Comparison of ENCODE assay signal across 1 cellular context in the genomic region with DNA sequence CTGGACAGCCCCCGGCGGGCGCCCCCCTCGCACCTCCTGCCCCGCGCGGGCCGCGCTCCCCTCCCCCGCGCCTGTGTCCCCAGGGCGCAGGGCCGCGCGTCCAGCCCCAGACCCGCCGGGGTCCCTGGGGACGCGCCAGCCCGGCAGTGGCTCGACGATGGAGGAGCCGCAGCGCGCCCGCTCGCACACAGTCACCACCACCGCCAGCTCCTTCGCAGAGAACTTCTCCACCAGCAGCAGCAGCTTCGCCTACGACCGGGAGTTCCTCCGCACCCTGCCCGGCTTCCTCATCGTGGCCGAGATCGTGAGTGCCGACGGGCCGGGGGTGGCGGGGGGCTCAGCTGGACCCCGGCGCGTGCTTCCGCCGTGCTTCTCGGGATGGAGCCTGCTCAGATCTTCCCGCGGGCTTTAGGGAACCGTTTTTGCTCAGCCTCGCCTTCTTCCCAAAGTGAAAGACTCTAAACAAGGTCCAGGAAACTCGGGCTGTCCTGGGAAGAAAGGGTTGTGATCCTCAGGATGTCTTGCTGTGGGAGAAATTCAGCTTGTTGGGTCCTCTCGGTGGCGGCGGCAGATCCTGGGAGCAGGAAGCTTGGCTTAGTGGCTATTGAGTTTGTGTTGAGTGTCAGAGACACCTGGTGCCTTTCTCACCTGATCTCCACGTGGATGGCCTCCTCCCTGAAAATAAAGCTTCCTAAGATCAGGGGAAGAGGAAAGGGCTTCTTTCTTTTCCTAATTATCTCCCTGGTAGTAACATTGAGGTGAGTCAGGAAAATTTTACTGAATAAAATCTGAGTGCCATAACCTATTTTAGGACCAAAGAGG.
TF ChIP-seq lines count a peak whose summit lies in the region.

No MANE protein-coding gene starts in this region.

TF ChIP-seq in H1, 55 proteins besides CTCF, POLR2A, EP300 and RAD21 (continued from another document):
- TF ChIP-seq HDAC6 (IDR thresholded peaks at IDR 0.05; ENCODE audit: low read depth, low read length): no peak
- no peak for TF ChIP-seq SP2 (IDR thresholded peaks at IDR 0.05; ENCODE audit: low read length)
- peak; percentile 35 for TF ChIP-seq CTBP2 (IDR thresholded peaks at IDR 0.05; ENCODE audit: borderline replicate concordance, insufficient read depth, insufficient read length, low read length)
- no peak for TF ChIP-seq JUND (IDR thresholded peaks at IDR 0.05; ENCODE audit: low read length)
- TF ChIP-seq RFX5 (IDR thresholded peaks at IDR 0.05; ENCODE audit: borderline replicate concordance, low read depth, low read length): no peak
- TF ChIP-seq, protein P1, sequence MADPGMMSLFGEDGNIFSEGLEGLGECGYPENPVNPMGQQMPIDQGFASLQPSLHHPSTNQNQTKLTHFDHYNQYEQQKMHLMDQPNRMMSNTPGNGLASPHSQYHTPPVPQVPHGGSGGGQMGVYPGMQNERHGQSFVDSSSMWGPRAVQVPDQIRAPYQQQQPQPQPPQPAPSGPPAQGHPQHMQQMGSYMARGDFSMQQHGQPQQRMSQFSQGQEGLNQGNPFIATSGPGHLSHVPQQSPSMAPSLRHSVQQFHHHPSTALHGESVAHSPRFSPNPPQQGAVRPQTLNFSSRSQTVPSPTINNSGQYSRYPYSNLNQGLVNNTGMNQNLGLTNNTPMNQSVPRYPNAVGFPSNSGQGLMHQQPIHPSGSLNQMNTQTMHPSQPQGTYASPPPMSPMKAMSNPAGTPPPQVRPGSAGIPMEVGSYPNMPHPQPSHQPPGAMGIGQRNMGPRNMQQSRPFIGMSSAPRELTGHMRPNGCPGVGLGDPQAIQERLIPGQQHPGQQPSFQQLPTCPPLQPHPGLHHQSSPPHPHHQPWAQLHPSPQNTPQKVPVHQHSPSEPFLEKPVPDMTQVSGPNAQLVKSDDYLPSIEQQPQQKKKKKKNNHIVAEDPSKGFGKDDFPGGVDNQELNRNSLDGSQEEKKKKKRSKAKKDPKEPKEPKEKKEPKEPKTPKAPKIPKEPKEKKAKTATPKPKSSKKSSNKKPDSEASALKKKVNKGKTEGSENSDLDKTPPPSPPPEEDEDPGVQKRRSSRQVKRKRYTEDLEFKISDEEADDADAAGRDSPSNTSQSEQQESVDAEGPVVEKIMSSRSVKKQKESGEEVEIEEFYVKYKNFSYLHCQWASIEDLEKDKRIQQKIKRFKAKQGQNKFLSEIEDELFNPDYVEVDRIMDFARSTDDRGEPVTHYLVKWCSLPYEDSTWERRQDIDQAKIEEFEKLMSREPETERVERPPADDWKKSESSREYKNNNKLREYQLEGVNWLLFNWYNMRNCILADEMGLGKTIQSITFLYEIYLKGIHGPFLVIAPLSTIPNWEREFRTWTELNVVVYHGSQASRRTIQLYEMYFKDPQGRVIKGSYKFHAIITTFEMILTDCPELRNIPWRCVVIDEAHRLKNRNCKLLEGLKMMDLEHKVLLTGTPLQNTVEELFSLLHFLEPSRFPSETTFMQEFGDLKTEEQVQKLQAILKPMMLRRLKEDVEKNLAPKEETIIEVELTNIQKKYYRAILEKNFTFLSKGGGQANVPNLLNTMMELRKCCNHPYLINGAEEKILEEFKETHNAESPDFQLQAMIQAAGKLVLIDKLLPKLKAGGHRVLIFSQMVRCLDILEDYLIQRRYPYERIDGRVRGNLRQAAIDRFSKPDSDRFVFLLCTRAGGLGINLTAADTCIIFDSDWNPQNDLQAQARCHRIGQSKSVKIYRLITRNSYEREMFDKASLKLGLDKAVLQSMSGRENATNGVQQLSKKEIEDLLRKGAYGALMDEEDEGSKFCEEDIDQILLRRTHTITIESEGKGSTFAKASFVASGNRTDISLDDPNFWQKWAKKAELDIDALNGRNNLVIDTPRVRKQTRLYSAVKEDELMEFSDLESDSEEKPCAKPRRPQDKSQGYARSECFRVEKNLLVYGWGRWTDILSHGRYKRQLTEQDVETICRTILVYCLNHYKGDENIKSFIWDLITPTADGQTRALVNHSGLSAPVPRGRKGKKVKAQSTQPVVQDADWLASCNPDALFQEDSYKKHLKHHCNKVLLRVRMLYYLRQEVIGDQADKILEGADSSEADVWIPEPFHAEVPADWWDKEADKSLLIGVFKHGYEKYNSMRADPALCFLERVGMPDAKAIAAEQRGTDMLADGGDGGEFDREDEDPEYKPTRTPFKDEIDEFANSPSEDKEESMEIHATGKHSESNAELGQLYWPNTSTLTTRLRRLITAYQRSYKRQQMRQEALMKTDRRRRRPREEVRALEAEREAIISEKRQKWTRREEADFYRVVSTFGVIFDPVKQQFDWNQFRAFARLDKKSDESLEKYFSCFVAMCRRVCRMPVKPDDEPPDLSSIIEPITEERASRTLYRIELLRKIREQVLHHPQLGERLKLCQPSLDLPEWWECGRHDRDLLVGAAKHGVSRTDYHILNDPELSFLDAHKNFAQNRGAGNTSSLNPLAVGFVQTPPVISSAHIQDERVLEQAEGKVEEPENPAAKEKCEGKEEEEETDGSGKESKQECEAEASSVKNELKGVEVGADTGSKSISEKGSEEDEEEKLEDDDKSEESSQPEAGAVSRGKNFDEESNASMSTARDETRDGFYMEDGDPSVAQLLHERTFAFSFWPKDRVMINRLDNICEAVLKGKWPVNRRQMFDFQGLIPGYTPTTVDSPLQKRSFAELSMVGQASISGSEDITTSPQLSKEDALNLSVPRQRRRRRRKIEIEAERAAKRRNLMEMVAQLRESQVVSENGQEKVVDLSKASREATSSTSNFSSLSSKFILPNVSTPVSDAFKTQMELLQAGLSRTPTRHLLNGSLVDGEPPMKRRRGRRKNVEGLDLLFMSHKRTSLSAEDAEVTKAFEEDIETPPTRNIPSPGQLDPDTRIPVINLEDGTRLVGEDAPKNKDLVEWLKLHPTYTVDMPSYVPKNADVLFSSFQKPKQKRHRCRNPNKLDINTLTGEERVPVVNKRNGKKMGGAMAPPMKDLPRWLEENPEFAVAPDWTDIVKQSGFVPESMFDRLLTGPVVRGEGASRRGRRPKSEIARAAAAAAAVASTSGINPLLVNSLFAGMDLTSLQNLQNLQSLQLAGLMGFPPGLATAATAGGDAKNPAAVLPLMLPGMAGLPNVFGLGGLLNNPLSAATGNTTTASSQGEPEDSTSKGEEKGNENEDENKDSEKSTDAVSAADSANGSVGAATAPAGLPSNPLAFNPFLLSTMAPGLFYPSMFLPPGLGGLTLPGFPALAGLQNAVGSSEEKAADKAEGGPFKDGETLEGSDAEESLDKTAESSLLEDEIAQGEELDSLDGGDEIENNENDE (IDR thresholded peaks at IDR 0.05; ENCODE audit: insufficient replicate concordance, low read length): no peak
- TF ChIP-seq, protein P2, sequence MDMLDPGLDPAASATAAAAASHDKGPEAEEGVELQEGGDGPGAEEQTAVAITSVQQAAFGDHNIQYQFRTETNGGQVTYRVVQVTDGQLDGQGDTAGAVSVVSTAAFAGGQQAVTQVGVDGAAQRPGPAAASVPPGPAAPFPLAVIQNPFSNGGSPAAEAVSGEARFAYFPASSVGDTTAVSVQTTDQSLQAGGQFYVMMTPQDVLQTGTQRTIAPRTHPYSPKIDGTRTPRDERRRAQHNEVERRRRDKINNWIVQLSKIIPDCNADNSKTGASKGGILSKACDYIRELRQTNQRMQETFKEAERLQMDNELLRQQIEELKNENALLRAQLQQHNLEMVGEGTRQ (IDR thresholded peaks at IDR 0.05; ENCODE audit: low read length): no peak
- no peak for TF ChIP-seq ZNF274 (IDR thresholded peaks at IDR 0.05; ENCODE audit: borderline replicate concordance, extremely low read depth, low read length)
- no peak; a peak in 1 of 4 replicates for TF ChIP-seq SIN3A (conservative IDR thresholded peaks at IDR 0.05 in 1 of 2, IDR thresholded peaks at IDR 0.05 in 1 of 2; ENCODE audit: low read depth in 1 of 2, low read length in 2 of 2)
- TF ChIP-seq SP1 (IDR thresholded peaks at IDR 0.05; ENCODE audit: low read depth, low read length): no peak
- no peak for TF ChIP-seq CHD1 (IDR thresholded peaks at IDR 0.05; ENCODE audit: low read depth, low read length)
- TF ChIP-seq ASH2L (IDR thresholded peaks at IDR 0.05; ENCODE audit: low read length): peak; percentile 75
- TF ChIP-seq TAF7 (optimal IDR thresholded peaks at IDR 0.05; ENCODE audit: borderline replicate concordance, low read depth, low read length): no peak
- TF ChIP-seq SIRT6 (IDR thresholded peaks at IDR 0.05; ENCODE audit: low read length): no peak
- TF ChIP-seq, protein P3, sequence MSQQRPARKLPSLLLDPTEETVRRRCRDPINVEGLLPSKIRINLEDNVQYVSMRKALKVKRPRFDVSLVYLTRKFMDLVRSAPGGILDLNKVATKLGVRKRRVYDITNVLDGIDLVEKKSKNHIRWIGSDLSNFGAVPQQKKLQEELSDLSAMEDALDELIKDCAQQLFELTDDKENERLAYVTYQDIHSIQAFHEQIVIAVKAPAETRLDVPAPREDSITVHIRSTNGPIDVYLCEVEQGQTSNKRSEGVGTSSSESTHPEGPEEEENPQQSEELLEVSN (IDR thresholded peaks at IDR 0.05): peak; percentile 84
- TF ChIP-seq CHD2 (IDR thresholded peaks at IDR 0.05; ENCODE audit: low read length): no peak
- no peak for TF ChIP-seq GABPA (IDR thresholded peaks at IDR 0.05; ENCODE audit: borderline replicate concordance, insufficient read depth, low read length)
- 0 out of 2 replicates have a peak, but pooled peaks have one; percentile 12 for TF ChIP-seq PHF8 (conservative IDR thresholded peaks at IDR 0.05; ENCODE audit: low read depth, low read length)
- 0 out of 2 replicates have a peak, but pooled peaks have one; percentile 54 for TF ChIP-seq RBBP5 (IDR thresholded peaks at IDR 0.05; ENCODE audit: borderline replicate concordance, low read depth, low read length)
- TF ChIP-seq NANOG (IDR thresholded peaks at IDR 0.05; ENCODE audit: insufficient read depth, low read depth, low read length, poor library complexity, severe bottlenecking): no peak
- no peak for TF ChIP-seq HDAC2 (IDR thresholded peaks at IDR 0.05; ENCODE audit: borderline replicate concordance in 1 of 2, low read depth in 2 of 2, low read length in 2 of 2)
- TF ChIP-seq POLR2AphosphoS5 (IDR thresholded peaks at IDR 0.05; ENCODE audit: low read depth, low read length): no peak
- no peak for TF ChIP-seq EZH2 (IDR thresholded peaks at IDR 0.05; ENCODE audit: low read depth, low read length, severe bottlenecking)
- peak; percentile 87 for TF ChIP-seq KDM4A (IDR thresholded peaks at IDR 0.05; ENCODE audit: low read depth, low read length, severe bottlenecking)
- TF ChIP-seq, protein P4, sequence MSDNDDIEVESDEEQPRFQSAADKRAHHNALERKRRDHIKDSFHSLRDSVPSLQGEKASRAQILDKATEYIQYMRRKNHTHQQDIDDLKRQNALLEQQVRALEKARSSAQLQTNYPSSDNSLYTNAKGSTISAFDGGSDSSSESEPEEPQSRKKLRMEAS (IDR thresholded peaks at IDR 0.05): peak; percentile 73
- TF ChIP-seq BRCA1 (IDR thresholded peaks at IDR 0.05; ENCODE audit: low read depth, low read length): no peak
- no peak; the same call in 1 of the 2 replicates for TF ChIP-seq SUZ12 (IDR thresholded peaks at IDR 0.05; ENCODE audit: low read length)
- TF ChIP-seq GTF2F1 (IDR thresholded peaks at IDR 0.05; ENCODE audit: borderline replicate concordance, low read depth, low read length): no peak
TF ChIP-seq in H1: peak in this region for 8.
